1 cellular context compared by ENCODE assay signal in genomic region chr20:52230406-52230805, GRCh38.
TF ChIP-seq lines count a peak whose summit lies in the region.

No MANE protein-coding gene starts in this region.

TF ChIP-seq in liver, 16 proteins besides CTCF, POLR2A, EP300 and RAD21 (continued from another document):
- no peak for TF ChIP-seq ATF3 (IDR thresholded peaks at IDR 0.05)
- TF ChIP-seq YY1 (IDR thresholded peaks at IDR 0.05): no peak
- TF ChIP-seq JUND (IDR thresholded peaks at IDR 0.05): no peak
- TF ChIP-seq NR2F2 (IDR thresholded peaks at IDR 0.05): no peak
- TF ChIP-seq EGR1 (IDR thresholded peaks at IDR 0.05; ENCODE audit: low read depth in 2 of 2): no peak
- no peak for TF ChIP-seq FOXA1 (IDR thresholded peaks at IDR 0.05)
- TF ChIP-seq SP1 (IDR thresholded peaks at IDR 0.05): no peak
- no peak for TF ChIP-seq TAF1 (conservative IDR thresholded peaks at IDR 0.05)
- TF ChIP-seq RXRA (IDR thresholded peaks at IDR 0.05): no peak
- no peak for TF ChIP-seq FOXA2 (IDR thresholded peaks at IDR 0.05)
- no peak for TF ChIP-seq HNF4A (conservative IDR thresholded peaks at IDR 0.05)
- no peak for TF ChIP-seq GABPA (IDR thresholded peaks at IDR 0.05 in 1 of 2, conservative IDR thresholded peaks at IDR 0.05 in 1 of 2)
- no peak for TF ChIP-seq HNF4G (IDR thresholded peaks at IDR 0.05)
